ENCODE assay signal across 14 cellular contexts in the genomic region with DNA sequence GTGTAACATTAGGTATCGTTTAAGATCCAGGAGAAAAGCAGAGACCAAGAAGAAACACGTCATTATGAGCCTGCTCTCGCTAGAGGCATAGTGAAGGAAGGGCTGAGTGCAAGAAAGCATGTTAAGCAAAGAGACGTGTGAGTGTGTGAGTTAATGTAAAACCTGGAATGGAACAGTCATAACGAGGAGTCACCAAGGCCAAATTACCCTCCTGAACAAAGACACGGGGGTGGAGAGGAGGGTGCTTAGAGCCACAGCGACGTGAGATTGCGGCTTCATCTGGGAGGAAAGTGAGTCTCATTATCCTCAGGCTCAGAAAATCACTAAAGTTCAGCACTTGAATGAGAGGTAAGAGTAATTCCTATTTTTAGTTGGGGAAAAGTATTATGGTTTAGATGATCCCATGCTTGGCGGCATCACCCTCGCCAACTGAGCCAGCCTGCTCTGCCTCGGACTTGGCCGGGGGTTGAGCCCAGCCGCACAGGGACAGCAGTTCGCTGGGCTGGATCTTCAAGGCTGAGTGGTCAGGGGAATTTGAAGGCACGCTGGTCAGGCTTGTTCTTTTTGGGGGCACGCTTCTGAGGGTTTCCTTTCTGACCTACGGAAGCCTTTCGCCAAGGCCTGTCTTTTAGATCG.
DNase-seq lines count a peak whose midpoint lies in the region; ATAC-seq, FAIRE-seq and TF ChIP-seq lines count a peak whose summit lies in the region.
"Had no signal": no experiment of that assay in that cellular context is flagged by ENCODE, and none has a peak within 500 bp of the region (broad histone marks: within the 10 kb centered on the region; RNA-seq: fewer than 3 reads in every experiment).

No MANE protein-coding gene starts in this region.

- peaks cover 7% of the 10 kb centered on the region for H3K36me3 ChIP-seq in CD8-positive, alpha-beta memory T cell (ENCODE audit: insufficient read depth, low read length)
- H3K36me3 ChIP-seq in breast epithelium: no peaks in the 10 kb centered on the region

- no peak overlapping the region for H3K27ac ChIP-seq in CD8-positive, alpha-beta memory T cell (ENCODE audit: low read depth, low read length)
- H3K27ac ChIP-seq in breast epithelium: no peak overlapping the region
- H3K27ac ChIP-seq: pancreas had no signal

- peak; percentile 94 for FAIRE-seq in RCC 7860 (lab: Jason Lieb, UNC)
- FAIRE-seq: GM19239, pancreas had no signal

- H3K27ac Mint-ChIP-seq in CD8-positive, alpha-beta memory T cell: peak overlapping the region in 5 of 8 donors; percentile 1 to 54 (median 38)

- no peak overlapping the region for H3K4me3 Mint-ChIP-seq in CD8-positive, alpha-beta memory T cell
- H3K4me3 Mint-ChIP-seq: CD8-positive, alpha-beta T cell had no signal

- no peak overlapping the region for H3K4me3 ChIP-seq in CD8-positive, alpha-beta memory T cell (ENCODE audit: low read length)
- H3K4me3 ChIP-seq in breast epithelium: no peak overlapping the region
- H3K4me3 ChIP-seq: pancreas had no signal

- POLR2A ChIA-PET in CD8-positive, alpha-beta memory T cell (lab: Charles Lee): no interaction called here

- in situ Hi-C loops in GM13977 (cut with MboI; ENCODE audit: low pct_unique_long_range_greater_than_20kb, low sequenced_read_pairs, unreplicated experiment): no loop called here

- no peak for DNase-seq in CD8-positive, alpha-beta memory T cell
- DNase-seq in GM13977 (ENCODE audit: low spot score) (peak; percentile 69), RCC 7860 (ENCODE audit: low spot score) (peak; percentile 95), left lobe of liver (ENCODE audit: low spot score) (peak; percentile 18), breast epithelium (ENCODE audit: low spot score in 2 of 2) (no peak), NCI-H2081 treated with DMSO at 0.1 percent for 48 hours (lab: John Stamatoyannopoulos, UW) (no peak), OCI-M1 (lab: John Stamatoyannopoulos, UW) (no peak)
- DNase-seq: mesendoderm; NCI-H446 treated with DMSO at 0.1 percent for 48 hours; pancreas; stimulated activated CD4-positive, alpha-beta T cell treated with anti-CD3 and anti-CD28 coated beads, Interleukin-1b, Interleukin-23, amount 100 ng/mL, for 48 hours had no signal

- no peak for TF ChIP-seq CTCF in GM13977 (IDR thresholded peaks at IDR 0.05; ENCODE audit: extremely low read depth, insufficient read depth, missing control alignments)
- no peak for TF ChIP-seq CTCF in breast epithelium (IDR thresholded peaks at IDR 0.05)

- no peaks in the 10 kb centered on the region for H3K27me3 ChIP-seq in CD8-positive, alpha-beta memory T cell (ENCODE audit: insufficient read depth, low read length, poor library complexity, severe bottlenecking)
- no peaks in the 10 kb centered on the region for H3K27me3 ChIP-seq in breast epithelium
- H3K27me3 ChIP-seq: pancreas had no signal

- intact Hi-C loops in breast epithelium (cut with DNase I; ENCODE audit: low total_unique reads): no loop called here

- H3K4me1 Mint-ChIP-seq in CD8-positive, alpha-beta memory T cell: peaks cover 10 to 16% (median 13%) of the 10 kb centered on the region in 3 donors

- peaks cover 0 to 2% of the 10 kb centered on the region in 2 donors for H3K27me3 Mint-ChIP-seq in CD8-positive, alpha-beta memory T cell

- peaks cover 0 to 4% (median 0%) of the 10 kb centered on the region in 5 donors for H3K9me3 Mint-ChIP-seq in CD8-positive, alpha-beta memory T cell

- peaks cover 16 to 89% (median 40%) of the 10 kb centered on the region in 3 donors for H3K36me3 Mint-ChIP-seq in CD8-positive, alpha-beta memory T cell

- no peaks in the 10 kb centered on the region for H3K9me3 ChIP-seq in CD8-positive, alpha-beta memory T cell (ENCODE audit: low read length)
- H3K9me3 ChIP-seq in breast epithelium: no peaks in the 10 kb centered on the region
- H3K9me3 ChIP-seq: pancreas had no signal

- CTCF ChIA-PET in CD8-positive, alpha-beta memory T cell (lab: Charles Lee): no interaction called here

- TF ChIP-seq POLR2A in breast epithelium (IDR thresholded peaks at IDR 0.05): no peak

- ATAC-seq in left lobe of liver (no peak), GM21367 (IDR thresholded peaks at IDR 0.05; ENCODE audit: unreplicated experiment) (no peak)
- ATAC-seq: CD8-positive, alpha-beta T cell; pancreas had no signal

- H3K4me1 ChIP-seq in CD8-positive, alpha-beta memory T cell (ENCODE audit: insufficient read depth, low read length): no peaks in the 10 kb centered on the region
- no peaks in the 10 kb centered on the region for H3K4me1 ChIP-seq in breast epithelium

Comparison
In these comparisons a context has a peak if more than half of its experiments do, and no peak if none do; other contexts are left out.
1. DNase-seq: peak in GM13977 (single experiment), RCC 7860 (single experiment) and left lobe of liver (single experiment); none in CD8-positive, alpha-beta memory T cell (0 of 5), breast epithelium (0 of 2), NCI-H2081 treated with DMSO at 0.1 percent for 48 hours (single experiment) and OCI-M1 (single experiment).